20 cellular contexts compared by ENCODE assay signal in the genomic region with DNA sequence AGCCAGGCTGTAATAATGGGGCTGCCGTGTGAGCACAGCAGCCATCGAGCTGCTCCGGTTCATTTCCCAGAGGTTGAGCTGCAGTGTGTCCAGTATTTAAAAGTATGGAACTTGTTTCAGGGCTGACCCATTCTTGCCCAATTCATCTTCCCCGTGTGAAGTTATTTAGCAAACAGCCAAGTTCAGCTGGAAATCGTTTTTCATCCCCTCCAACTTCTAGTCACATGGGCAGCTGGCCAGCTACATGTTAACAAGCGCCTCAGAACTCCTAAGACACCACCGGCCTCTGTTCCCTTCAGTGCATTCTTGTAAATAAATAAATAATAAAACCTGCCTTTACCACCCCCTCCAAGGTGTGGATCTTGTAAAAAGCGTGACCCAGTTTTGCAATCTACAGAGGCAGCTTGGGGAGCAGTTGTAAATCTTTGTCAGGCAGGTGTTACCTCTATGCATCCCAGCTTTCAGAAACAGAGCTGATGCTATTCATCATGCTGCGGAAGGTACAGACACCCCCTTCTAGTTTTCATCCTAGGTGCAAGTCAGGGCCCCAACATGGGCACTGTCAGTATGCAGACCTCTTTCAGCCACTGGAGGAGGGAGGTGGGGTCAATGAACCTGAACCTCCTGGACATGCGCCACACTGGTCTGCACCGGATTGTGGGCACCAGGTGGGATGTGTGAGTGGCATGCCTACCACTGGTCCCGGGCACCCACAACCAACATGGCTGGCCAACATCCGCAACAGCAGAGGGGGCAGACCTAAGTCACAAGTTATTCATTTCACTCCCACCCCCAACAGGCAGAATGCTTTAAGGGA. TPM values are rescaled to one million over a fixed set of nuclear protein-coding genes. Genes with fewer than 3 reads are reported as not detected.
A peak's percentile ranks its signal among the peaks of the same experiment; 100 is the strongest.
DNase-seq lines count a peak whose midpoint lies in the region; ATAC-seq, FAIRE-seq and TF ChIP-seq lines count a peak whose summit lies in the region.
"Had no signal": no experiment of that assay in that cellular context is flagged by ENCODE, and none has a peak within 500 bp of the region (broad histone marks: within the 10 kb centered on the region; RNA-seq: fewer than 3 reads in every experiment).

No MANE protein-coding gene starts in this region.

- peak; percentile 8 for DNase-seq in AG04450 (ENCODE audit: low read depth, low spot score)
- peak; percentile 16 for DNase-seq in astrocyte (ENCODE audit: low read depth)
- DNase-seq in fibroblast of the aortic adventitia (ENCODE audit: low read depth) = peak; percentile 56
- DNase-seq in cortex of kidney (lab: John Stamatoyannopoulos, UW) = no peak
- DNase-seq in NCI-H1048 (lab: John Stamatoyannopoulos, UW) = no peak
- DNase-seq: COR-L47; Karpas-422; MM.1S; NCI-H187; NCI-H526 treated with DMSO at 0.1 percent for 48 hours; NK-92 treated with Interleukin-12 subunit alpha and Interleukin-12 subunit beta, amount 100 ng/mL, for 24 hours; OCI-M1; SIG-M5 had no signal

- H3K9ac ChIP-seq in astrocyte (ENCODE audit: low read length) = no peak overlapping the region

- POLR2A ChIA-PET in AG04450 (lab: Yijun Ruan, JAX) = no interaction called here

- no peaks in the 10 kb centered on the region for H3K27me3 ChIP-seq in AG04450 (ENCODE audit: control insufficient read depth, insufficient read depth, low read length)
- no peaks in the 10 kb centered on the region for H3K27me3 ChIP-seq in astrocyte (ENCODE audit: insufficient read depth, low read length)

- CTCF ChIA-PET in AG04450 (lab: Charles Lee) = interaction anchor here (0.8 to 1.4 kb wide), 2 partner anchors 23 to 155 kb away, joined by 3 to 6 read pairs; no protein-coding TSS in a partner anchor

- H3K9me3 Mint-ChIP-seq in astrocyte (ENCODE audit: unreplicated experiment) (no peaks in the 10 kb centered on the region), nephron (no peaks in the 10 kb centered on the region)

- H3K4me3 Mint-ChIP-seq in astrocyte (ENCODE audit: unreplicated experiment) (no peak overlapping the region), nephron (no peak overlapping the region)

- H3K27ac ChIP-seq in AG04450 (ENCODE audit: low read depth, low read length) = no peak overlapping the region
- H3K27ac ChIP-seq in astrocyte (ENCODE audit: low read depth, low read length) = no peak overlapping the region
- H3K27ac ChIP-seq: C4-2B had no signal

- FAIRE-seq in astrocyte (lab: Jason Lieb, UNC) = no peak

- H3K4me1 Mint-ChIP-seq in astrocyte (ENCODE audit: low read depth, unreplicated experiment) = no peaks in the 10 kb centered on the region
- H3K4me1 Mint-ChIP-seq in nephron = peaks cover 13% of the 10 kb centered on the region

- H3K4me1 ChIP-seq in astrocyte (ENCODE audit: insufficient read depth, low read length) = no peaks in the 10 kb centered on the region

- no peaks in the 10 kb centered on the region for H3K36me3 ChIP-seq in astrocyte (ENCODE audit: insufficient read depth, low read length)

- no peaks in the 10 kb centered on the region for H4K20me1 ChIP-seq in astrocyte (ENCODE audit: insufficient read depth, low read length)

- H3K79me2 ChIP-seq in astrocyte (ENCODE audit: insufficient read depth, low read length) = no peaks in the 10 kb centered on the region

- H3K27me3 Mint-ChIP-seq in astrocyte (ENCODE audit: low read depth, unreplicated experiment) = no peaks in the 10 kb centered on the region
- H3K27me3 Mint-ChIP-seq in nephron (ENCODE audit: low read depth) = peaks cover 5% of the 10 kb centered on the region

- H3K36me3 Mint-ChIP-seq in astrocyte (ENCODE audit: low read depth, unreplicated experiment) (peaks cover 16% of the 10 kb centered on the region), nephron (ENCODE audit: low read depth) (peaks cover 26% of the 10 kb centered on the region)

- H3K4me3 ChIP-seq in AG04450 (ENCODE audit: low read depth, low read length) (no peak overlapping the region), astrocyte (ENCODE audit: insufficient read depth, low read depth, low read length) (no peak overlapping the region), fibroblast of the aortic adventitia (ENCODE audit: low read depth, low read length) (no peak overlapping the region)

- TF ChIP-seq CTCF in AG04450 (IDR thresholded peaks at IDR 0.05; ENCODE audit: low read depth, low read length) = no peak
- no peak for TF ChIP-seq CTCF in astrocyte (IDR thresholded peaks at IDR 0.05; ENCODE audit: insufficient read depth, low read depth, low read length)
- no peak for TF ChIP-seq CTCF in fibroblast of the aortic adventitia (IDR thresholded peaks at IDR 0.05; ENCODE audit: insufficient read depth, low read length)
- no peak for TF ChIP-seq CTCF in nephron (IDR thresholded peaks at IDR 0.05; ENCODE audit: unreplicated experiment in 3 of 3)

- H3K4me2 ChIP-seq in astrocyte (ENCODE audit: low read length) = no peak overlapping the region

- ATAC-seq in HG03571 (IDR thresholded peaks at IDR 0.05; ENCODE audit: unreplicated experiment) (no peak), GM21367 (IDR thresholded peaks at IDR 0.05; ENCODE audit: unreplicated experiment) (no peak)

- no peak overlapping the region for H2AFZ ChIP-seq in astrocyte (ENCODE audit: low read depth, low read length)

- H3K27ac Mint-ChIP-seq in astrocyte (ENCODE audit: unreplicated experiment) = no peak overlapping the region
- peak overlapping the region in 2 of 3 experiments; percentile 3 to 11 for H3K27ac Mint-ChIP-seq in nephron

- H3K9me3 ChIP-seq in AG04450 (ENCODE audit: control insufficient read depth, insufficient read depth, low read length) (no peaks in the 10 kb centered on the region), astrocyte (ENCODE audit: insufficient read depth, low read depth, low read length) (no peaks in the 10 kb centered on the region)

RNA-seq across cellular contexts. Expression of a gene that starts 18.7 kb away (rescaled TPM):
- polyA plus RNA-seq in AG04450 (2011; rRNA removed) = not detected in 2 replicates
- not detected in 2 replicates for polyA minus RNA-seq in AG04450 (2011; rRNA and poly(A)+ RNA removed)
- total RNA-seq in astrocyte (not detected in 2 replicates), fibroblast of the aortic adventitia (ENCODE audit: low replicate concordance) (not detected in 2 replicates)
- total RNA-seq: A172, H4, RPMI7951 had no signal

RNA-seq across cellular contexts. Expression of a gene that starts 34.0 kb away (rescaled TPM):
- polyA plus RNA-seq in AG04450 (2011; rRNA removed) = 38.0 and 41.5 TPM in 2 replicates
- 24.0 and 28.0 TPM in 2 replicates for polyA minus RNA-seq in AG04450 (2011; rRNA and poly(A)+ RNA removed)
- total RNA-seq in astrocyte (22.8 and 26.9 TPM in 2 replicates), fibroblast of the aortic adventitia (ENCODE audit: low replicate concordance) (15.4 and 17.7 TPM in 2 replicates)

RNA-seq across cellular contexts. Expression of a gene that starts 46.5 kb away (rescaled TPM):
- polyA plus RNA-seq in AG04450 (2011; rRNA removed) = 11.9 and 13.0 TPM in 2 replicates
- 13.4 and 15.8 TPM in 2 replicates for polyA minus RNA-seq in AG04450 (2011; rRNA and poly(A)+ RNA removed)
- 4.8 and 5.5 TPM in 2 replicates for total RNA-seq in astrocyte
- total RNA-seq in fibroblast of the aortic adventitia (ENCODE audit: low replicate concordance) = 4.4 and 7.0 TPM in 2 replicates

Comparison
In these comparisons a context has a peak if more than half of its experiments do, and no peak if none do; other contexts are left out.
1. DNase-seq: peak in AG04450 (single experiment), astrocyte (single experiment) and fibroblast of the aortic adventitia (single experiment); none in cortex of kidney (single experiment) and NCI-H1048 (single experiment).